In the genomic region with DNA sequence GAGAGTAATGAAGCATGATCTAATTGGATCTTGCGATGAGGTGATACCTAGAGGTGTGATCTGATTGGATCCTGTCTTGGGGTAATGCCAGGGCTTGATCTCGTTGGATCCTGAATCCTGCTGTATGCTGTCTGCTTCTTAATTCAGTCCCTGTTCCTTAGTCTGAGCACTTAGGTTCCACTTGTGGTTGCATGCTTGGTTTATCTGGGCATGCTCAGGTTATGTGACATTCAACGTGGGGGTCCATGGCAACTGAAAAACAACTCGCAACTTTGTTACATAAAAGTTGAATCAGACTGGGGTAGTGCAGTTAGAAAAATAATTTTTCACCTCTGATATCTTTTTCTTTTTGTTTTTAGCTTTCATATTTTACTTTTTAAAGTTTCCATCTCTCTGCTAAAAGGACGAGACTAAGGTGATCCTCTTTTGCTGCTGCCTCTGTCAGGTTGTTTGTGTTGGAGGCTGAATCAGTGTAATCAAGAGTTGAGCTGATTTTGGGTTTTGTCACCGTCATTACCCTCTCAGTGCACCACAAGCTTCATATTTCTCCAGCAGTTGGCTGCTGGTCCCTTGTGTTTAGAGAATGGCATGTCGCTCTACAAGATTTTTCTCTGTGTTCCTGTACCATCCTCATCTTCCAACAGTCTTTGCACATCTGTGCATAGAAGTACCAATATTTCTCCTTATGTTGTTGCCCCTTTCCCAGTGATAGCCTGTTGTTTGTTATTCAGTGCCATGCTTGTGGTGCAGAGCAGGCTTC, we compare ENCODE assay signal across 28 cellular contexts.
DNase-seq lines count a peak whose midpoint lies in the region; ATAC-seq and TF ChIP-seq lines count a peak whose summit lies in the region.
"Had no signal": no experiment of that assay in that cellular context is flagged by ENCODE, and none has a peak within 500 bp of the region (broad histone marks: within the 10 kb centered on the region; RNA-seq: fewer than 3 reads in every experiment).

No MANE protein-coding gene starts in this region.

- intact Hi-C loops in Right ventricle myocardium superior (cut with DNase I), result no loop called here
- intact Hi-C loops in left lung (cut with DNase I), result no loop called here

- H3K27me3 ChIP-seq in right atrium auricular region (no peaks in the 10 kb centered on the region), left lung (no peaks in the 10 kb centered on the region), osteoblast (ENCODE audit: insufficient read depth, low read length) (no peaks in the 10 kb centered on the region)
- H3K27me3 ChIP-seq: heart right ventricle, SJSA1, stomach had no signal

- peaks cover 6% of the 10 kb centered on the region for H4K20me1 ChIP-seq in osteoblast (ENCODE audit: insufficient read depth, low read length)

- peaks cover 22% of the 10 kb centered on the region for H3K36me3 Mint-ChIP-seq in WTC11

- H3K9me3 ChIP-seq in right atrium auricular region, result no peaks in the 10 kb centered on the region
- H3K9me3 ChIP-seq in left lung, result no peaks in the 10 kb centered on the region
- H3K9me3 ChIP-seq in osteoblast (ENCODE audit: low read depth, low read length), result no peaks in the 10 kb centered on the region
- H3K9me3 ChIP-seq: SJSA1 had no signal

- CTCF ChIA-PET in WTC11 (lab: Charles Lee), result interaction anchor here (0.6 kb wide), 1 partner anchor 33 kb away, joined by 3 read pairs; no protein-coding TSS in a partner anchor

- TF ChIP-seq CTCF in right atrium auricular region (IDR thresholded peaks at IDR 0.05), result no peak
- TF ChIP-seq CTCF in WTC11 (IDR thresholded peaks at IDR 0.05), result no peak
- TF ChIP-seq CTCF in left lung (IDR thresholded peaks at IDR 0.05), result no peak
- TF ChIP-seq CTCF in osteoblast (IDR thresholded peaks at IDR 0.05; ENCODE audit: extremely low read depth, low read depth, low read length), result no peak

- H3K9me3 Mint-ChIP-seq in WTC11, result peaks cover 23% of the 10 kb centered on the region

- H3K4me3 ChIP-seq in right atrium auricular region, result no peak overlapping the region
- H3K4me3 ChIP-seq in left lung, result no peak overlapping the region
- H3K4me3 ChIP-seq in osteoblast (ENCODE audit: insufficient read depth, low read length), result no peak overlapping the region
- H3K4me3 ChIP-seq: heart right ventricle, SJSA1, smooth muscle cell, stomach had no signal

- H2AFZ ChIP-seq in osteoblast (ENCODE audit: low read length), result no peak overlapping the region

- ATAC-seq in Right ventricle myocardium superior (ENCODE audit: poor library complexity) (peak; percentile 55), WTC11 (no peak), left lung (no peak)
- ATAC-seq: activated CD8-positive, alpha-beta T cell treated with anti-CD3 and anti-CD28 coated beads for 36 hours had no signal

- H3K27ac ChIP-seq in right atrium auricular region (no peak overlapping the region), substantia nigra (ENCODE audit: low read depth, low read length, poor library complexity, severe bottlenecking) (peak overlapping the region; percentile 47), left lung (no peak overlapping the region), osteoblast (ENCODE audit: low read depth, low read length) (no peak overlapping the region)
- H3K27ac ChIP-seq: SJSA1 had no signal

- no peaks in the 10 kb centered on the region; the same call in 1 of the 2 replicates for H3K27me3 Mint-ChIP-seq in WTC11 (ENCODE audit: low read depth)
- H3K27me3 Mint-ChIP-seq: activated CD8-positive, alpha-beta T cell treated with anti-CD3 and anti-CD28 coated beads for 36 hours; B cell; CD8-positive, alpha-beta memory T cell; naive B cell; type B pancreatic cell had no signal

- peaks cover 19% of the 10 kb centered on the region for H3K4me1 Mint-ChIP-seq in WTC11

- DNase-seq in Right ventricle myocardium superior (no peak), right atrium auricular region (ENCODE audit: low spot score) (no peak), WTC11 (ENCODE audit: low spot score) (no peak), glomerular visceral epithelial cell (ENCODE audit: extremely low spot score) (peak; percentile 73), substantia nigra (lab: John Stamatoyannopoulos, UW) (peak in 1 of 49 donors; percentile 6), DMS 273 (lab: John Stamatoyannopoulos, UW; ENCODE audit: unreplicated experiment) (no peak), left lung (no peak), osteoblast (ENCODE audit: insufficient read length, low spot score, missing footprints) (no peak)
- DNase-seq: activated CD4-positive, CD25-positive, alpha-beta regulatory T cell treated with anti-CD3 and anti-CD28 coated beads, Interleukin-2, amount 50 U/mL, for 72 hours; activated CD8-positive, alpha-beta T cell treated with anti-CD3 and anti-CD28 coated beads for 36 hours; CD8-positive, alpha-beta memory T cell; effector memory CD4-positive, alpha-beta T cell; erythroblast; KG1; kidney glomerular epithelial cell; MM.1S; naive B cell; NCI-H2029 treated with DMSO at 0.1 percent for 48 hours; occipital lobe; retina; stimulated activated CD4-positive, alpha-beta T cell treated with anti-CD3 and anti-CD28 coated beads, Interleukin-1b, Interleukin-23, amount 100 ng/mL, for 48 hours; stimulated activated CD8-positive, alpha-beta memory T cell treated with anti-CD3 and anti-CD28 coated beads, Interleukin-4, amount 100 ng/mL, for 48 hours; stomach had no signal

- H3K36me3 ChIP-seq in right atrium auricular region (peaks cover 6% of the 10 kb centered on the region), left lung (peaks cover 0 to 9% of the 10 kb centered on the region in 2 donors), osteoblast (ENCODE audit: insufficient read depth, low read length) (no peaks in the 10 kb centered on the region)
- H3K36me3 ChIP-seq: SJSA1 had no signal

- H3K27ac Mint-ChIP-seq in WTC11, result peak overlapping the region; percentile 42; the same call in 1 of the 2 replicates
- H3K27ac Mint-ChIP-seq: activated CD8-positive, alpha-beta T cell treated with anti-CD3 and anti-CD28 coated beads for 36 hours; B cell; type B pancreatic cell had no signal

- peaks cover 11% of the 10 kb centered on the region for H3K79me2 ChIP-seq in osteoblast (ENCODE audit: insufficient read depth, low read length)

- no peak overlapping the region for H3K4me3 Mint-ChIP-seq in WTC11
- H3K4me3 Mint-ChIP-seq: activated CD8-positive, alpha-beta T cell treated with anti-CD3 and anti-CD28 coated beads for 36 hours; B cell; CD8-positive, alpha-beta memory T cell; type B pancreatic cell had no signal

- peaks cover 0 to 36% of the 10 kb centered on the region in 2 donors for H3K4me1 ChIP-seq in right atrium auricular region
- H3K4me1 ChIP-seq in left lung, result peaks cover 4 to 17% of the 10 kb centered on the region in 2 donors
- peaks cover 3% of the 10 kb centered on the region for H3K4me1 ChIP-seq in osteoblast (ENCODE audit: insufficient read depth, low read length)
- H3K4me1 ChIP-seq: SJSA1 had no signal

- POLR2A ChIA-PET in WTC11 (lab: Charles Lee), result no interaction called here

- H3K4me2 ChIP-seq in osteoblast (ENCODE audit: insufficient read depth, low read length), result no peak overlapping the region
- H3K4me2 ChIP-seq: smooth muscle cell had no signal

TF ChIP-seq in WTC11, 78 proteins besides CTCF, POLR2A, EP300 and RAD21:
- TF ChIP-seq, protein P1, sequence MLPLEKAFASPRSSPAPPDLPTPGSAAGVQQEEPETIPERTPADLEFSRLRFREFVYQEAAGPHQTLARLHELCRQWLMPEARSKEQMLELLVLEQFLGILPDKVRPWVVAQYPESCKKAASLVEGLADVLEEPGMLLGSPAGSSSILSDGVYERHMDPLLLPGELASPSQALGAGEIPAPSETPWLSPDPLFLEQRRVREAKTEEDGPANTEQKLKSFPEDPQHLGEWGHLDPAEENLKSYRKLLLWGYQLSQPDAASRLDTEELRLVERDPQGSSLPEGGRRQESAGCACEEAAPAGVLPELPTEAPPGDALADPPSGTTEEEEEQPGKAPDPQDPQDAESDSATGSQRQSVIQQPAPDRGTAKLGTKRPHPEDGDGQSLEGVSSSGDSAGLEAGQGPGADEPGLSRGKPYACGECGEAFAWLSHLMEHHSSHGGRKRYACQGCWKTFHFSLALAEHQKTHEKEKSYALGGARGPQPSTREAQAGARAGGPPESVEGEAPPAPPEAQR (CRISPR knock-in tag; IDR thresholded peaks at IDR 0.05), result no peak
